Comparison of ENCODE assay signal across 11 cellular contexts in genomic region chr7:82699773-82700186, GRCh38.
A peak's percentile ranks its signal among the peaks of the same experiment; 100 is the strongest.
DNase-seq lines count a peak whose midpoint lies in the region; ATAC-seq and TF ChIP-seq lines count a peak whose summit lies in the region.
"Had no signal": no experiment of that assay in that cellular context is flagged by ENCODE, and none has a peak within 500 bp of the region (broad histone marks: within the 10 kb centered on the region; RNA-seq: fewer than 3 reads in every experiment).

No MANE protein-coding gene starts in this region.

- TF ChIP-seq CTCF in epithelial cell of esophagus (IDR thresholded peaks at IDR 0.05; ENCODE audit: insufficient read depth, low read depth, low read length, missing control alignments) (no peak), prostate gland (IDR thresholded peaks at IDR 0.05) (no peak), left ventricle myocardium inferior (IDR thresholded peaks at IDR 0.05; ENCODE audit: borderline replicate concordance) (no peak)

- H3K27me3 Mint-ChIP-seq in T-cell: no peaks in the 10 kb centered on the region
- H3K27me3 Mint-ChIP-seq in activated CD4-positive, alpha-beta memory T cell treated with anti-CD3 and anti-CD28 coated beads, Interleukin-2, amount 10 ng/mL, durations not matched to agents 7 days and 5 days: no peaks in the 10 kb centered on the region

- no peak overlapping the region for H3K27ac ChIP-seq in prostate gland
- H3K27ac ChIP-seq in left ventricle myocardium inferior (replicated peaks): no peak overlapping the region

- no peak overlapping the region for H3K27ac Mint-ChIP-seq in T-cell
- H3K27ac Mint-ChIP-seq in activated CD4-positive, alpha-beta memory T cell treated with anti-CD3 and anti-CD28 coated beads, Interleukin-2, amount 10 ng/mL, durations not matched to agents 7 days and 5 days: no peak overlapping the region

- no peaks in the 10 kb centered on the region for H3K36me3 Mint-ChIP-seq in T-cell
- no peaks in the 10 kb centered on the region for H3K36me3 Mint-ChIP-seq in activated CD4-positive, alpha-beta memory T cell treated with anti-CD3 and anti-CD28 coated beads, Interleukin-2, amount 10 ng/mL, durations not matched to agents 7 days and 5 days (ENCODE audit: low read depth)

- peaks cover 2% of the 10 kb centered on the region for H3K27me3 ChIP-seq in prostate gland (replicated peaks; ENCODE audit: insufficient read depth)
- no peaks in the 10 kb centered on the region for H3K27me3 ChIP-seq in left ventricle myocardium inferior (ENCODE audit: low read depth)

- H3K9me3 ChIP-seq in prostate gland: no peaks in the 10 kb centered on the region
- H3K9me3 ChIP-seq in left ventricle myocardium inferior (replicated peaks): peaks cover 3% of the 10 kb centered on the region

- no peaks in the 10 kb centered on the region for H3K4me1 Mint-ChIP-seq in T-cell
- no peaks in the 10 kb centered on the region for H3K4me1 Mint-ChIP-seq in activated CD4-positive, alpha-beta memory T cell treated with anti-CD3 and anti-CD28 coated beads, Interleukin-2, amount 10 ng/mL, durations not matched to agents 7 days and 5 days

- H3K36me3 ChIP-seq in prostate gland (no peaks in the 10 kb centered on the region), left ventricle myocardium inferior (no peaks in the 10 kb centered on the region)

- no peak overlapping the region for H3K4me3 ChIP-seq in epithelial cell of esophagus (ENCODE audit: low read length)
- H3K4me3 ChIP-seq in prostate gland: no peak overlapping the region
- no peak overlapping the region for H3K4me3 ChIP-seq in left ventricle myocardium inferior

- no peak overlapping the region for H3K4me3 Mint-ChIP-seq in T-cell
- H3K4me3 Mint-ChIP-seq in activated CD4-positive, alpha-beta memory T cell treated with anti-CD3 and anti-CD28 coated beads, Interleukin-2, amount 10 ng/mL, durations not matched to agents 7 days and 5 days: no peak overlapping the region
- H3K4me3 Mint-ChIP-seq: activated T-cell treated with anti-CD3 and anti-CD28 coated beads, Interleukin-2, amount 50 U/mL, for 4 hours had no signal

- intact Hi-C loops in prostate gland (cut with DNase I): no loop called here
- intact Hi-C loops in left ventricle myocardium inferior (cut with micrococcal nuclease): no loop called here

- H3K9me3 Mint-ChIP-seq in T-cell: peaks cover 0 to 6% (median 2%) of the 10 kb centered on the region in 3 donors
- peaks cover 2% of the 10 kb centered on the region for H3K9me3 Mint-ChIP-seq in activated CD4-positive, alpha-beta memory T cell treated with anti-CD3 and anti-CD28 coated beads, Interleukin-2, amount 10 ng/mL, durations not matched to agents 7 days and 5 days

- DNase-seq in ELF-1 (ENCODE audit: low read depth, low spot score) (peak; percentile 55), NCI-H460 (ENCODE audit: extremely low read depth, low read depth) (peak; percentile 18), epithelial cell of esophagus (ENCODE audit: low read depth) (peak; percentile 94), prostate gland (ENCODE audit: low spot score) (peak; percentile 35), left ventricle myocardium inferior (no peak), T-cell (no peak)
- no peak for DNase-seq in activated T-cell treated with anti-CD3 and anti-CD28 coated beads, Interleukin-2, amount 50 U/mL, for 1 hour
- no peak for DNase-seq in activated CD4-positive, alpha-beta memory T cell treated with anti-CD3 and anti-CD28 coated beads, Interleukin-2, amount 10 ng/mL, durations not matched to agents 7 days and 5 days
- DNase-seq: activated T-cell treated with anti-CD3 and anti-CD28 coated beads, Interleukin-2, amount 50 U/mL, for 4 hours; caudate nucleus; retina had no signal

- 44% methylated on average over 3 of the region's 3 CpGs for WGBS in prostate gland

- no peak for ATAC-seq in T-cell (replicated peaks in 1 of 4)
- ATAC-seq: activated T-cell treated with anti-CD3 and anti-CD28 coated beads, Interleukin-2, amount 50 U/mL, for 4 hours had no signal

- CTCF ChIA-PET in T-cell (lab: Charles Lee): no interaction called here
- CTCF ChIA-PET in activated CD4-positive, alpha-beta memory T cell treated with anti-CD3 and anti-CD28 coated beads, Interleukin-2, amount 10 ng/mL, durations not matched to agents 7 days and 5 days (lab: Charles Lee): no interaction called here

- POLR2A ChIA-PET in T-cell (lab: Charles Lee): no interaction called here
- POLR2A ChIA-PET in activated CD4-positive, alpha-beta memory T cell treated with anti-CD3 and anti-CD28 coated beads, Interleukin-2, amount 10 ng/mL, durations not matched to agents 7 days and 5 days (lab: Charles Lee): no interaction called here

- H3K4me1 ChIP-seq in prostate gland (replicated peaks): no peaks in the 10 kb centered on the region
- peaks cover 4% of the 10 kb centered on the region for H3K4me1 ChIP-seq in left ventricle myocardium inferior

- TF ChIP-seq POLR2A in prostate gland (IDR thresholded peaks at IDR 0.05): no peak

Comparison
In these comparisons a context has a peak if more than half of its experiments do, and no peak if none do; other contexts are left out.
1. DNase-seq: peak in ELF-1 (single experiment), NCI-H460 (single experiment), epithelial cell of esophagus (single experiment) and prostate gland (single experiment); none in left ventricle myocardium inferior (single experiment), T-cell (0 of 34), activated T-cell treated with anti-CD3 and anti-CD28 coated beads, Interleukin-2, amount 50 U/mL, for 1 hour (single experiment) and activated CD4-positive, alpha-beta memory T cell treated with anti-CD3 and anti-CD28 coated beads, Interleukin-2, amount 10 ng/mL, durations not matched to agents 7 days and 5 days (single experiment).